In genomic region chr6:35318845-35319220, GRCh38 we compare ENCODE assay signal across 11 cellular contexts. TPM values are rescaled to one million over a fixed set of nuclear protein-coding genes. Genes with fewer than 3 reads are reported as not detected.
A peak's percentile ranks its signal among the peaks of the same experiment; 100 is the strongest.
DNase-seq lines count a peak whose midpoint lies in the region; ATAC-seq and TF ChIP-seq lines count a peak whose summit lies in the region.
"Had no signal": no experiment of that assay in that cellular context is flagged by ENCODE, and none has a peak within 500 bp of the region (broad histone marks: within the 10 kb centered on the region; RNA-seq: fewer than 3 reads in every experiment).

No MANE protein-coding gene starts in this region.

- no peak for DNase-seq in activated naive CD4-positive, alpha-beta T cell treated with anti-CD3 and anti-CD28 coated beads, Interleukin-2, amount 10 ng/mL, durations not matched to agents 7 days and 5 days
- DNase-seq in upper lobe of right lung = no peak
- DNase-seq in OCI-M2 (lab: John Stamatoyannopoulos, UW; ENCODE audit: unreplicated experiment) = no peak
- no peak for DNase-seq in NCI-H1436 treated with DMSO at 0.1 percent for 48 hours (lab: John Stamatoyannopoulos, UW)
- DNase-seq in NCI-H510A treated with DMSO at 0.1 percent for 48 hours (lab: John Stamatoyannopoulos, UW) = no peak
- DNase-seq: AML-193 had no signal

- H3K36me3 ChIP-seq in endocrine pancreas (ENCODE audit: control insufficient read depth, insufficient read depth, low read length) (no peaks in the 10 kb centered on the region), muscle layer of colon (ENCODE audit: insufficient read depth, low read length) (no peaks in the 10 kb centered on the region), upper lobe of right lung (peaks cover 20% of the 10 kb centered on the region)

- peaks cover 25% of the 10 kb centered on the region for H3K36me3 Mint-ChIP-seq in activated naive CD4-positive, alpha-beta T cell treated with anti-CD3 and anti-CD28 coated beads, Interleukin-2, amount 50 U/mL, for 24 hours
- peaks cover 79% of the 10 kb centered on the region for H3K36me3 Mint-ChIP-seq in activated naive CD4-positive, alpha-beta T cell treated with anti-CD3 and anti-CD28 coated beads, Interleukin-2, amount 10 ng/mL, durations not matched to agents 7 days and 5 days

- no peaks in the 10 kb centered on the region for H3K9me3 ChIP-seq in endocrine pancreas (ENCODE audit: control insufficient read depth, low read length)
- no peaks in the 10 kb centered on the region for H3K9me3 ChIP-seq in muscle layer of colon (ENCODE audit: low read length)
- no peaks in the 10 kb centered on the region for H3K9me3 ChIP-seq in upper lobe of right lung
- H3K9me3 ChIP-seq: neutrophil had no signal

- H3K27ac ChIP-seq in muscle layer of colon (ENCODE audit: low read depth, low read length) (peak overlapping the region; percentile 52), upper lobe of right lung (no peak overlapping the region)
- H3K27ac ChIP-seq: KMS-11, neutrophil had no signal

- H3K4me1 Mint-ChIP-seq in activated naive CD4-positive, alpha-beta T cell treated with anti-CD3 and anti-CD28 coated beads, Interleukin-2, amount 50 U/mL, for 24 hours = peaks cover 66% of the 10 kb centered on the region
- H3K4me1 Mint-ChIP-seq in activated naive CD4-positive, alpha-beta T cell treated with anti-CD3 and anti-CD28 coated beads, Interleukin-2, amount 10 ng/mL, durations not matched to agents 7 days and 5 days = peaks cover 33% of the 10 kb centered on the region

- intact Hi-C loops in upper lobe of right lung (cut with DNase I) = no loop called here

- no peak for TF ChIP-seq CTCF in upper lobe of right lung (IDR thresholded peaks at IDR 0.05)

- CTCF ChIA-PET in activated naive CD4-positive, alpha-beta T cell treated with anti-CD3 and anti-CD28 coated beads, Interleukin-2, amount 10 ng/mL, durations not matched to agents 7 days and 5 days (lab: Charles Lee) = interaction anchor here (1.0 kb wide), 1 partner anchor 9 kb away, joined by 3 read pairs; no protein-coding TSS in a partner anchor

- peak overlapping the region; percentile 59 for H3K27ac Mint-ChIP-seq in activated naive CD4-positive, alpha-beta T cell treated with anti-CD3 and anti-CD28 coated beads, Interleukin-2, amount 50 U/mL, for 24 hours
- no peak overlapping the region for H3K27ac Mint-ChIP-seq in activated naive CD4-positive, alpha-beta T cell treated with anti-CD3 and anti-CD28 coated beads, Interleukin-2, amount 10 ng/mL, durations not matched to agents 7 days and 5 days

- no peak for ATAC-seq in upper lobe of right lung

- no peaks in the 10 kb centered on the region for H3K27me3 Mint-ChIP-seq in activated naive CD4-positive, alpha-beta T cell treated with anti-CD3 and anti-CD28 coated beads, Interleukin-2, amount 50 U/mL, for 24 hours
- H3K27me3 Mint-ChIP-seq in activated naive CD4-positive, alpha-beta T cell treated with anti-CD3 and anti-CD28 coated beads, Interleukin-2, amount 10 ng/mL, durations not matched to agents 7 days and 5 days = no peaks in the 10 kb centered on the region

- H3K27me3 ChIP-seq in endocrine pancreas (ENCODE audit: control insufficient read depth, insufficient read depth, low read length) (no peaks in the 10 kb centered on the region), muscle layer of colon (ENCODE audit: control insufficient read depth in 1 of 2, insufficient read depth in 2 of 2, low read length in 2 of 2) (no peaks in the 10 kb centered on the region), upper lobe of right lung (no peaks in the 10 kb centered on the region)
- H3K27me3 ChIP-seq: neutrophil had no signal

- H3K4me1 ChIP-seq in endocrine pancreas (ENCODE audit: control insufficient read depth, insufficient read depth, low read length) = no peaks in the 10 kb centered on the region
- no peaks in the 10 kb centered on the region for H3K4me1 ChIP-seq in muscle layer of colon (ENCODE audit: insufficient read depth, low read length)
- peaks cover 9% of the 10 kb centered on the region for H3K4me1 ChIP-seq in upper lobe of right lung

- H3K4me3 ChIP-seq in endocrine pancreas (ENCODE audit: control insufficient read depth, insufficient read depth, low read length) = peak overlapping the region; percentile 68
- peak overlapping the region; percentile 58 to 65 for H3K4me3 ChIP-seq in muscle layer of colon (ENCODE audit: low read depth in 1 of 2, low read length in 2 of 2)
- H3K4me3 ChIP-seq in upper lobe of right lung = peak overlapping the region; percentile 46

- no peaks in the 10 kb centered on the region for H3K9me3 Mint-ChIP-seq in activated naive CD4-positive, alpha-beta T cell treated with anti-CD3 and anti-CD28 coated beads, Interleukin-2, amount 50 U/mL, for 24 hours
- H3K9me3 Mint-ChIP-seq in activated naive CD4-positive, alpha-beta T cell treated with anti-CD3 and anti-CD28 coated beads, Interleukin-2, amount 10 ng/mL, durations not matched to agents 7 days and 5 days = no peaks in the 10 kb centered on the region

- no peak overlapping the region for H3K4me3 Mint-ChIP-seq in activated naive CD4-positive, alpha-beta T cell treated with anti-CD3 and anti-CD28 coated beads, Interleukin-2, amount 50 U/mL, for 24 hours
- no peak overlapping the region for H3K4me3 Mint-ChIP-seq in activated naive CD4-positive, alpha-beta T cell treated with anti-CD3 and anti-CD28 coated beads, Interleukin-2, amount 10 ng/mL, durations not matched to agents 7 days and 5 days

- H3K9ac ChIP-seq in endocrine pancreas (ENCODE audit: control insufficient read depth, insufficient read depth, low read length) (no peak overlapping the region), muscle layer of colon (ENCODE audit: low read length) (no peak overlapping the region)
- H3K9ac ChIP-seq: KMS-11 had no signal

RNA-seq across cellular contexts. Expression of gene DEF6, which starts 21.2 kb away (rescaled TPM):
- total RNA-seq in upper lobe of right lung = 17.4 TPM

RNA-seq across cellular contexts. Expression of gene PPARD, which starts 23.5 kb away (rescaled TPM):
- 31.6 TPM for total RNA-seq in upper lobe of right lung

RNA-seq across cellular contexts. Expression of gene ZNF76, which starts 59.3 kb away (rescaled TPM):
- total RNA-seq in upper lobe of right lung = 31.3 TPM
